Comparison of ENCODE assay signal across 20 cellular contexts in genomic region chr7:155749578-155749977, GRCh38.
A peak's percentile ranks its signal among the peaks of the same experiment; 100 is the strongest.
DNase-seq lines count a peak whose midpoint lies in the region; ATAC-seq and TF ChIP-seq lines count a peak whose summit lies in the region.
"Had no signal": no experiment of that assay in that cellular context is flagged by ENCODE, and none has a peak within 500 bp of the region (broad histone marks: within the 10 kb centered on the region; RNA-seq: fewer than 3 reads in every experiment).

No MANE protein-coding gene starts in this region.

- H3K4me3 ChIP-seq in heart left ventricle (no peak overlapping the region), MM.1S (ENCODE audit: low read length) (no peak overlapping the region)
- H3K4me3 ChIP-seq: A549, GM23248 had no signal

- H3F3A ChIP-seq in MM.1S (ENCODE audit: insufficient read depth, low read length), result peaks cover 41% of the 10 kb centered on the region

- H3K4me1 ChIP-seq in heart left ventricle (peaks cover 0 to 75% (median 44%) of the 10 kb centered on the region in 12 donors), MM.1S (ENCODE audit: low read length) (peaks cover 93% of the 10 kb centered on the region)
- H3K4me1 ChIP-seq: A549, BE2C had no signal

- intact Hi-C loops in left ventricle myocardium superior (cut with micrococcal nuclease), result no loop called here
- intact Hi-C loops in heart left ventricle (cut with DNase I), result no loop called here

- H3K27ac Mint-ChIP-seq in endothelial cell (ENCODE audit: unreplicated experiment), result peak overlapping the region; percentile 16

- DNase-seq in left ventricle myocardium superior (no peak), heart left ventricle (no peak), MM.1S (no peak), endothelial cell (ENCODE audit: low spot score) (no peak), DMS114 treated with DMSO at 0.1 percent for 48 hours (lab: John Stamatoyannopoulos, UW; ENCODE audit: unreplicated experiment) (no peak), DMS 273 (lab: John Stamatoyannopoulos, UW; ENCODE audit: unreplicated experiment) (no peak), 8988T (no peak)
- DNase-seq: BE2C, DMS79 treated with DMSO at 0.1 percent for 48 hours, GM23248, H9, Karpas-422, NCI-H1694, NCI-H2081 treated with DMSO at 0.1 percent for 48 hours, NCI-H2171 treated with DMSO at 0.1 percent for 48 hours, NCI-H526, SIG-M5, SK-N-SH had no signal

- H3K4me2 ChIP-seq in MM.1S (ENCODE audit: low read depth, low read length), result no peak overlapping the region
- H3K4me2 ChIP-seq: A549, SK-N-SH had no signal

- peaks cover 86% of the 10 kb centered on the region for H3K79me2 ChIP-seq in MM.1S (ENCODE audit: low read length)

- H3K9me3 ChIP-seq in heart left ventricle, result no peaks in the 10 kb centered on the region
- H3K9me3 ChIP-seq in MM.1S (replicated peaks; ENCODE audit: insufficient read depth, low read length), result no peaks in the 10 kb centered on the region
- H3K9me3 ChIP-seq: A549, BE2C, SK-N-SH had no signal

- peaks cover 7% of the 10 kb centered on the region for H3K36me3 Mint-ChIP-seq in endothelial cell (ENCODE audit: low read depth, unreplicated experiment)

- peaks cover 48% of the 10 kb centered on the region for H3K4me1 Mint-ChIP-seq in endothelial cell (ENCODE audit: unreplicated experiment)

- TF ChIP-seq CTCF in heart left ventricle (IDR thresholded peaks at IDR 0.05), result no peak
- no peak for TF ChIP-seq CTCF in MM.1S (IDR thresholded peaks at IDR 0.05; ENCODE audit: low read length)
- TF ChIP-seq CTCF in VCaP (conservative IDR thresholded peaks at IDR 0.05), result no peak
- TF ChIP-seq CTCF in endothelial cell (IDR thresholded peaks at IDR 0.05; ENCODE audit: unreplicated experiment), result no peak

- no peak overlapping the region for H2AFZ ChIP-seq in MM.1S (ENCODE audit: low read length)
- H2AFZ ChIP-seq: GM23248 had no signal

- peak; percentile 55 for ATAC-seq in left ventricle myocardium superior
- ATAC-seq in heart left ventricle, result no peak
- ATAC-seq: A549 had no signal

- H3K27me3 ChIP-seq in heart left ventricle, result no peaks in the 10 kb centered on the region
- no peaks in the 10 kb centered on the region for H3K27me3 ChIP-seq in MM.1S (replicated peaks; ENCODE audit: insufficient read depth, low read length)
- H3K27me3 ChIP-seq: BE2C had no signal

- H3K4me3 Mint-ChIP-seq in endothelial cell (ENCODE audit: unreplicated experiment), result no peak overlapping the region
- H3K4me3 Mint-ChIP-seq: H9 had no signal

- no peaks in the 10 kb centered on the region for H3K9me3 Mint-ChIP-seq in endothelial cell (ENCODE audit: unreplicated experiment)
- H3K9me3 Mint-ChIP-seq: H9 had no signal

- H3K27ac ChIP-seq in heart left ventricle, result no peak overlapping the region
- H3K27ac ChIP-seq in MM.1S (ENCODE audit: low read length), result peak overlapping the region; percentile 8; the same call in 1 of the 2 replicates
- peak overlapping the region; percentile 32 for H3K27ac ChIP-seq in VCaP
- H3K27ac ChIP-seq: A549, GM23248 had no signal

- H3K9ac ChIP-seq in MM.1S (ENCODE audit: low read length), result no peak overlapping the region
- H3K9ac ChIP-seq: GM23248, SK-N-SH had no signal

- H3K9me2 ChIP-seq in MM.1S (replicated peaks; ENCODE audit: insufficient read depth, low read length), result no peaks in the 10 kb centered on the region
- H3K9me2 ChIP-seq: SK-N-SH had no signal

- H3K27me3 Mint-ChIP-seq in endothelial cell (ENCODE audit: unreplicated experiment), result peaks cover 2% of the 10 kb centered on the region

- no peak for TF ChIP-seq POLR2A in heart left ventricle (IDR thresholded peaks at IDR 0.05)

- H3K36me3 ChIP-seq in heart left ventricle, result peaks cover 0 to 35% (median 23%) of the 10 kb centered on the region in 9 donors
- H3K36me3 ChIP-seq in MM.1S (replicated peaks; ENCODE audit: insufficient read depth, low read length), result peaks cover 18% of the 10 kb centered on the region

- no peaks in the 10 kb centered on the region for H4K20me1 ChIP-seq in MM.1S (ENCODE audit: insufficient read depth, low read length)

- 86 to 96% (median 88%) methylated on average over 3 of the region's 3 CpGs for WGBS in heart left ventricle, 4 donors

Comparison
In these comparisons a context has a peak if more than half of its experiments do, and no peak if none do; other contexts are left out.
1. H3K27ac ChIP-seq: peak in MM.1S (single experiment) and VCaP (single experiment); none in heart left ventricle (0 of 12).